Comparison of ENCODE assay signal across 9 cellular contexts in the genomic region with DNA sequence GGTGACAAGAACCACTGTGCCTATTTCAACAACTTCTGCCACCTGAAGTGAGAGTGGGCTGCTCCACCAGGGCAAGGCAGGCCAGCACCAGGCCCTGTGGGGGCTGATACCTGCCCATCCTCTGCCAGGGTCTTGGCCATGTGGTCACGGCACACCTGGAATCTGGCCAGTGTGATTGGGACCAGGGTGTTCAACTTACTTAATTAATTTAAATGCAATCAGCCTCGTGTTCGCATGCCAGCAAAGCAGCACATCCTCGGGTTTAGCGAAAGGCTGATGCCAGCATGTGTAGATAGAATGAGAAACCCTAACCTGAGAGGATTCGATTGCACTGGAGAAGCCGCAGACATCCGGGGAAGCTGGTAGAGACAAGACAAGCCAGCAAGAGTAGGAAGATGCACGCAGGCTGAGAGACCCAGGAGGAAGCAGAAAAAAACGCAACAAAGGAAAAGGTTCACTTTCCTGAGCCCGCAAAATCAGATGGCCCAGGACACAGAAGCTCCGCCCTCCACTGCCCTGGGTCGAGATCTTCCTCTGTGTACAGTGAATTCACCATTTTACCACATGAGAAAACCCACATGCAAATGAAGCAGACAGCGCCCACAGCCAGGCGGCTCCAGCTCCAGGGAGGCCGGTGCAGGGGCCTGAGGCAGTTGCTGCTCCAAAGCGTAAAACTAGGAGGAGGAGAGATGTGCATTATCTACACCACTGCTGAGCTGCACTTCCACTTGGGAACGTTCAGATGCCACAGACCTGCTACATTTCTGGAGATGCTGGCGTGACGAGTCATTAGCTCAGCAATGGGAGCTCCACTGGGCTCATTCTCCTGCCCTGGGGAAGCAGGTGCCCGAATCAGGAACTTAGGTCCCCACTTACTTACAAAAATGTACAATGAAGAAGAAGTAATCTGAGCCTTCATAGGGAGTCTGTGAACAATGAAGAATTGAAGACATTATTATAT.
DNase-seq lines count a peak whose midpoint lies in the region; ATAC-seq and TF ChIP-seq lines count a peak whose summit lies in the region.
"Had no signal": no experiment of that assay in that cellular context is flagged by ENCODE, and none has a peak within 500 bp of the region (broad histone marks: within the 10 kb centered on the region; RNA-seq: fewer than 3 reads in every experiment).

No MANE protein-coding gene starts in this region.

- CTCF ChIA-PET in activated CD8-positive, alpha-beta memory T cell treated with anti-CD3 and anti-CD28 coated beads, Interleukin-2, amount 10 ng/mL, durations not matched to agents 7 days and 5 days (lab: Charles Lee): interaction anchor here (0.9 to 1.0 kb wide), 2 partner anchors 50 to 52 kb away, joined by 3 read pairs; no protein-coding TSS in a partner anchor
- CTCF ChIA-PET in A673 (lab: Charles Lee): no interaction called here

- TF ChIP-seq CTCF in A673 (conservative IDR thresholded peaks at IDR 0.05; ENCODE audit: low read depth, low read length): no peak

- H3K4me3 ChIP-seq in neuron (ENCODE audit: low read length) (no peak overlapping the region), A673 (ENCODE audit: low read depth, low read length, poor library complexity, severe bottlenecking) (no peak overlapping the region)

- H3K9me3 ChIP-seq in neuron (ENCODE audit: low read length) (no peaks in the 10 kb centered on the region), A673 (ENCODE audit: low read depth, low read length, poor library complexity, severe bottlenecking) (no peaks in the 10 kb centered on the region)

- peaks cover 21% of the 10 kb centered on the region for H3K27me3 Mint-ChIP-seq in activated CD8-positive, alpha-beta memory T cell treated with anti-CD3 and anti-CD28 coated beads, Interleukin-2, amount 10 ng/mL, durations not matched to agents 7 days and 5 days

- BruUV-seq in A673 (replicated peaks; lab: Mats Ljungman, UMichigan): no TSS peak

- H3K27ac Mint-ChIP-seq in activated CD8-positive, alpha-beta memory T cell treated with anti-CD3 and anti-CD28 coated beads, Interleukin-2, amount 10 ng/mL, durations not matched to agents 7 days and 5 days: no peak overlapping the region

- no peaks in the 10 kb centered on the region for H3K9me3 Mint-ChIP-seq in activated CD8-positive, alpha-beta memory T cell treated with anti-CD3 and anti-CD28 coated beads, Interleukin-2, amount 10 ng/mL, durations not matched to agents 7 days and 5 days (ENCODE audit: low read depth)

- POLR2A ChIA-PET in A673 (lab: Charles Lee; ENCODE audit: low non-redundant PET): no interaction called here

- no peak overlapping the region for H3K4me3 Mint-ChIP-seq in activated CD8-positive, alpha-beta memory T cell treated with anti-CD3 and anti-CD28 coated beads, Interleukin-2, amount 10 ng/mL, durations not matched to agents 7 days and 5 days

- peaks cover 12% of the 10 kb centered on the region for H3K4me1 Mint-ChIP-seq in activated CD8-positive, alpha-beta memory T cell treated with anti-CD3 and anti-CD28 coated beads, Interleukin-2, amount 10 ng/mL, durations not matched to agents 7 days and 5 days

- no peaks in the 10 kb centered on the region for H3K36me3 ChIP-seq in neuron (ENCODE audit: insufficient read depth, low read length)
- H3K36me3 ChIP-seq in A673 (ENCODE audit: insufficient read depth, low read length, poor library complexity, severe bottlenecking): no peaks in the 10 kb centered on the region

- H3K4me1 ChIP-seq in neuron (ENCODE audit: insufficient read depth, low read length) (peaks cover 24% of the 10 kb centered on the region), A673 (ENCODE audit: insufficient read depth, low read length, poor library complexity, severe bottlenecking) (no peaks in the 10 kb centered on the region)

- intact Hi-C loops in A673 (cut with micrococcal nuclease; ENCODE audit: unreplicated experiment): no loop called here

- H3K27ac ChIP-seq in A673 (ENCODE audit: low read depth, low read length, poor library complexity, severe bottlenecking): no peak overlapping the region

- peak; percentile 62 for DNase-seq in activated CD8-positive, alpha-beta memory T cell treated with anti-CD3 and anti-CD28 coated beads, Interleukin-2, amount 10 ng/mL, durations not matched to agents 7 days and 5 days
- no peak for DNase-seq in foreskin melanocyte
- DNase-seq in NCI-H187 (lab: John Stamatoyannopoulos, UW): no peak
- DNase-seq in NCI-H2081 (lab: John Stamatoyannopoulos, UW): no peak
- no peak for DNase-seq in A673 (ENCODE audit: low spot score)

- ATAC-seq in GM19468 (IDR thresholded peaks at IDR 0.05; ENCODE audit: extremely low read depth, unreplicated experiment) (peak; percentile 76), HG03442 (IDR thresholded peaks at IDR 0.05; ENCODE audit: unreplicated experiment) (peak; percentile 99)
- ATAC-seq in activated CD8-positive, alpha-beta memory T cell treated with anti-CD3 and anti-CD28 coated beads, Interleukin-2, amount 10 ng/mL, durations not matched to agents 7 days and 5 days: peak; percentile 86
- ATAC-seq: Panc1 had no signal

- no peaks in the 10 kb centered on the region for H3K36me3 Mint-ChIP-seq in activated CD8-positive, alpha-beta memory T cell treated with anti-CD3 and anti-CD28 coated beads, Interleukin-2, amount 10 ng/mL, durations not matched to agents 7 days and 5 days

- H3K27me3 ChIP-seq in neuron (ENCODE audit: insufficient read depth, low read length): no peaks in the 10 kb centered on the region
- no peaks in the 10 kb centered on the region for H3K27me3 ChIP-seq in A673 (replicated peaks; ENCODE audit: insufficient read depth, low read depth, low read length, poor library complexity)

- peak overlapping the region; percentile 20 for H2AFZ ChIP-seq in neuron (ENCODE audit: low read depth, low read length)
